In genomic region chr7:150024550-150025490, GRCh38 we compare ENCODE assay signal across 7 cellular contexts.
A peak's percentile ranks its signal among the peaks of the same experiment; 100 is the strongest.
DNase-seq lines count a peak whose midpoint lies in the region; ATAC-seq, FAIRE-seq and TF ChIP-seq lines count a peak whose summit lies in the region.
"Not testable (repeated sequence)": the region's sequence is repeated elsewhere in the genome, so short reads cannot be mapped to it uniquely, and the experiment has no call there.

No MANE protein-coding gene starts in this region.

- in situ Hi-C loops in G401 (cut with HindIII; ENCODE audit: low sequenced_read_pairs), result not testable (repeated sequence)

- intact Hi-C loops in Right ventricle myocardium superior (cut with DNase I), result not testable (repeated sequence)

- H3K4me2 ChIP-seq in BLaER1 treated with 17β-estradiol and CSF1 and Interleukin-3, amounts not matched to agents 10 nM and 100 nM, result peak overlapping the region in 8 of 11 experiments; percentile 45 to 73 (median 64); a peak in 15 of 22 replicates

- ATAC-seq in Right ventricle myocardium superior (ENCODE audit: poor library complexity), result peak; percentile 61

- not testable (repeated sequence) for H3K4me3 ChIP-seq in BLaER1 treated with 17β-estradiol and CSF1 and Interleukin-3, amounts not matched to agents 10 nM and 100 nM; bronchial epithelial cell (ENCODE audit: low read depth, low read length)

- H3K9me3 ChIP-seq in BLaER1 treated with 17β-estradiol and CSF1 and Interleukin-3, amounts not matched to agents 10 nM and 100 nM (replicated peaks in 1 of 11), result not testable (repeated sequence)

- not testable (repeated sequence) for H3K27ac Mint-ChIP-seq in osteocyte (ENCODE audit: unreplicated experiment); type B pancreatic cell

- H3K27ac ChIP-seq in BLaER1 treated with 17β-estradiol and CSF1 and Interleukin-3, amounts not matched to agents 10 nM and 100 nM, result not testable (repeated sequence)

- not testable (repeated sequence) for H3K36me3 ChIP-seq in BLaER1 treated with 17β-estradiol and CSF1 and Interleukin-3, amounts not matched to agents 10 nM and 100 nM; bronchial epithelial cell (ENCODE audit: control insufficient read depth, insufficient read depth, low read length)

- not testable (repeated sequence) for TF ChIP-seq CTCF in bronchial epithelial cell (IDR thresholded peaks at IDR 0.05; ENCODE audit: insufficient read depth, low read length, severe bottlenecking); osteocyte (IDR thresholded peaks at IDR 0.05); type B pancreatic cell (conservative IDR thresholded peaks at IDR 0.05)

- H3K9ac ChIP-seq in BLaER1 treated with 17β-estradiol and CSF1 and Interleukin-3, amounts not matched to agents 10 nM and 100 nM, result not testable (repeated sequence)

- peaks cover 0 to 13% (median 3%) of the 10 kb centered on the region in 11 experiments; a peak in 8 of 22 replicates for H3K27me3 ChIP-seq in BLaER1 treated with 17β-estradiol and CSF1 and Interleukin-3, amounts not matched to agents 10 nM and 100 nM
- H3K27me3 ChIP-seq in bronchial epithelial cell (ENCODE audit: control insufficient read depth, insufficient read depth, low read length), result not testable (repeated sequence)

- peaks cover 0 to 22% (median 11%) of the 10 kb centered on the region in 10 experiments; a peak in 12 of 20 replicates for H3K4me1 ChIP-seq in BLaER1 treated with 17β-estradiol and CSF1 and Interleukin-3, amounts not matched to agents 10 nM and 100 nM

- DNase-seq in G401 (ENCODE audit: low spot score), result peak; percentile 67
- peak; percentile 31 for DNase-seq in NCI-H1092 treated with DMSO at 0.1 percent for 48 hours (lab: John Stamatoyannopoulos, UW)
- DNase-seq in bronchial epithelial cell (ENCODE audit: low read depth); Right ventricle myocardium superior: not testable (repeated sequence)
- DNase-seq in osteocyte (ENCODE audit: extremely low spot score, unreplicated experiment), result peak; percentile 8
- peak; percentile 34 for DNase-seq in type B pancreatic cell (ENCODE audit: extremely low spot score, unreplicated experiment)

- peak; percentile 88 for FAIRE-seq in bronchial epithelial cell (lab: Jason Lieb, UNC)

- H3K9me3 Mint-ChIP-seq in osteocyte (ENCODE audit: unreplicated experiment); type B pancreatic cell: not testable (repeated sequence)

- not testable (repeated sequence) for H3K4me1 Mint-ChIP-seq in osteocyte (ENCODE audit: unreplicated experiment); type B pancreatic cell (ENCODE audit: unreplicated experiment)

- H3K27me3 Mint-ChIP-seq in osteocyte (ENCODE audit: unreplicated experiment), result peaks cover 12% of the 10 kb centered on the region
- not testable (repeated sequence) for H3K27me3 Mint-ChIP-seq in type B pancreatic cell

- not testable (repeated sequence) for H4K20me1 ChIP-seq in BLaER1 treated with 17β-estradiol and CSF1 and Interleukin-3, amounts not matched to agents 10 nM and 100 nM

- not testable (repeated sequence) for H3K4me3 Mint-ChIP-seq in osteocyte (ENCODE audit: unreplicated experiment); type B pancreatic cell

- H3K36me3 Mint-ChIP-seq in osteocyte (ENCODE audit: unreplicated experiment); type B pancreatic cell: not testable (repeated sequence)
